ENCODE assay signal across 7 cellular contexts in genomic region chrX:39388730-39389129, GRCh38.
"Had no signal": no experiment of that assay in that cellular context is flagged by ENCODE, and none has a peak within 500 bp of the region (broad histone marks: within the 10 kb centered on the region; RNA-seq: fewer than 3 reads in every experiment).

No MANE protein-coding gene starts in this region.

- ATAC-seq: HCT116, HepG2 had no signal

- H3K36me3 ChIP-seq: HAP-1 had no signal

- DNase-seq: GM23248, GOT3, H7, HFFc6 had no signal

- H3K4me3 ChIP-seq: GM23248, HAP-1 had no signal

- H3K9me3 ChIP-seq: HAP-1 had no signal

- H3K4me1 ChIP-seq: HAP-1 had no signal
